8 cellular contexts compared by ENCODE assay signal in the genomic region with DNA sequence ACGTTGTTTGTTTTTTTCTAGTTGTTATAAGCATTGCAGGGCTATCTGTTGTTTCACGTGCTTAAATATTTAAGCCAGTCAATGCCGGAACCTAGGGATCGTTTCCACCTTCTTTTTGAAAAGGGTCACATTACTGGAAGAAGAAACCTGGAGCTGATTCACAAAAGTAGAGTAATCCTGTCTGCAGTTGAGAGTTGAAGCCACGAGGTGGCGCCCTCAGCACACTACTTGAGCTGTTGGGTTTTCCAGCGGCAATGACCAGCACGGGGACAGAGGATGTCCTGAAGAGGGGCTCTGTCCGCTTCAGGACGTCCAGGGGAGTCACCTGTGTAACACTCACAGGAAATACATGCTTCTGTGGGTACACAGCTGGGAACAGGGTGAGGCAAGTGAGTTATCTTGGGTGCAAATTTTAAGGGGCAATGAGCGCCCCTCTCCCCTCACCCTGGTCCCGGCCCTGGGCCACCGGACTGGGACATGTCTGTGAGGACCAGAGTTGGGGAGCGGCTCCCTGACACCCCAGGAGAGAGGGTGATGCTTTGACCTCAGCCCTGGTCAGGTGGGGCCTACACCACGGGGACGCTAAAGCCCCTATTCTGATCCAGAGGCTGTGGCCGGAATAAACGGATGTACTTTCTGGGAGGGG. TPM values are rescaled to one million over a fixed set of nuclear protein-coding genes. Genes with fewer than 3 reads are reported as not detected.
A peak's percentile ranks its signal among the peaks of the same experiment; 100 is the strongest.
DNase-seq lines count a peak whose midpoint lies in the region; ATAC-seq and TF ChIP-seq lines count a peak whose summit lies in the region.

No MANE protein-coding gene starts in this region.

- DNase-seq in AG04450 (ENCODE audit: low read depth, low spot score) (peak; percentile 24), GM13977 (ENCODE audit: low spot score) (peak; percentile 65), NCI-H2196 treated with DMSO at 0.1 percent for 48 hours (lab: John Stamatoyannopoulos, UW; ENCODE audit: unreplicated experiment) (peak; percentile 12), lung microvascular endothelial cell (ENCODE audit: low read depth in 2 of 2) (peak; percentile 69 to 79)
- DNase-seq in activated CD4-positive, alpha-beta T cell treated with anti-CD3 and anti-CD28 coated beads, Interleukin-2, amount 50 U/mL, for 24 hours (ENCODE audit: low read depth in 1 of 2, low spot score in 1 of 2): peak; percentile 26 to 28
- DNase-seq in effector CD4-positive, alpha-beta T cell: peak; percentile 26
- peak; percentile 81 for DNase-seq in stimulated activated CD8-positive, alpha-beta memory T cell treated with anti-CD3 and anti-CD28 coated beads, Interleukin-4, amount 100 ng/mL, for 48 hours

- CTCF ChIA-PET in AG04450 (lab: Charles Lee): interaction anchor here (0.6 to 5.9 kb wide), 56 partner anchors 8 to 937 kb away, joined by 3 to 668 read pairs (median 4); partner anchors contain the start of gene ARHGAP22

- no peak overlapping the region for H3K4me3 ChIP-seq in AG04450 (ENCODE audit: low read depth, low read length)

- peaks cover 5% of the 10 kb centered on the region for H3K27me3 ChIP-seq in AG04450 (ENCODE audit: control insufficient read depth, insufficient read depth, low read length)

- in situ Hi-C loops in GM13977 (cut with MboI; ENCODE audit: low pct_unique_long_range_greater_than_20kb, low sequenced_read_pairs, unreplicated experiment): loop anchor here (5.0 to 25.0 kb wide), 2 partner anchors 106 to 529 kb away; partner anchors contain the start of gene TMEM273

- ATAC-seq in HG02623 (IDR thresholded peaks at IDR 0.05; ENCODE audit: unreplicated experiment): no peak

- peak; percentile 93 for TF ChIP-seq CTCF in AG04450 (IDR thresholded peaks at IDR 0.05; ENCODE audit: low read depth, low read length)
- TF ChIP-seq CTCF in GM13977 (IDR thresholded peaks at IDR 0.05; ENCODE audit: extremely low read depth, insufficient read depth, missing control alignments): peak; percentile 88

- H3K9me3 ChIP-seq in AG04450 (ENCODE audit: control insufficient read depth, insufficient read depth, low read length): no peaks in the 10 kb centered on the region

- POLR2A ChIA-PET in AG04450 (lab: Yijun Ruan, JAX): no interaction called here

- H3K27ac ChIP-seq in AG04450 (ENCODE audit: low read depth, low read length): no peak overlapping the region

RNA-seq across cellular contexts. Expression of gene WDFY4, which starts 26.3 kb away (rescaled TPM):
- not detected in 2 replicates for polyA plus RNA-seq in AG04450 (2011; rRNA removed)
- not detected in 2 replicates for polyA minus RNA-seq in AG04450 (2011; rRNA and poly(A)+ RNA removed)
- total RNA-seq in lung microvascular endothelial cell: under 0.01 and 0.87 TPM in 2 replicates

RNA-seq across cellular contexts. Expression of gene ARHGAP22, which starts 53.5 kb away (rescaled TPM):
- 8.2 and 9.6 TPM in 2 replicates for polyA plus RNA-seq in AG04450 (2011; rRNA removed)
- polyA minus RNA-seq in AG04450 (2011; rRNA and poly(A)+ RNA removed): 13.6 and 14.3 TPM in 2 replicates
- total RNA-seq in lung microvascular endothelial cell: 1.4 and 7.0 TPM in 2 replicates

Comparison
In these comparisons a context has a peak if more than half of its experiments do, and no peak if none do; other contexts are left out.
1. DNase-seq: peak in every context shown above with its lines; median percentile 81 in stimulated activated CD8-positive, alpha-beta memory T cell treated with anti-CD3 and anti-CD28 coated beads, Interleukin-4, amount 100 ng/mL, for 48 hours; 74 in lung microvascular endothelial cell; 65 in GM13977; 27 in activated CD4-positive, alpha-beta T cell treated with anti-CD3 and anti-CD28 coated beads, Interleukin-2, amount 50 U/mL, for 24 hours; 26 in effector CD4-positive, alpha-beta T cell; 24 in AG04450; 12 in NCI-H2196 treated with DMSO at 0.1 percent for 48 hours.